In genomic region chr10:119252470-119253151, GRCh38 we compare ENCODE assay signal across 9 cellular contexts. TPM values are rescaled to one million over a fixed set of nuclear protein-coding genes. Genes with fewer than 3 reads are reported as not detected.
DNase-seq lines count a peak whose midpoint lies in the region; ATAC-seq and TF ChIP-seq lines count a peak whose summit lies in the region.
"Had no signal": no experiment of that assay in that cellular context is flagged by ENCODE, and none has a peak within 500 bp of the region (broad histone marks: within the 10 kb centered on the region; RNA-seq: fewer than 3 reads in every experiment).

No MANE protein-coding gene starts in this region.

- H2AFZ ChIP-seq in trophoblast cell (ENCODE audit: insufficient read depth, low read length, poor library complexity): peak overlapping the region; percentile 81

- peak overlapping the region; percentile 71 for H3K14ac ChIP-seq in trophoblast cell (ENCODE audit: low read length)

- H2BK5ac ChIP-seq in trophoblast cell (ENCODE audit: low read depth, low read length, poor library complexity): peak overlapping the region; percentile 42

- TF ChIP-seq POLR2A in Peyer's patch (IDR thresholded peaks at IDR 0.05) (no peak), gastroesophageal sphincter (IDR thresholded peaks at IDR 0.05) (no peak)

- in situ Hi-C loops in HAP-1 (cut with MboI; ENCODE audit: low sequenced_read_pairs): no loop called here

- H2AK5ac ChIP-seq in trophoblast cell (ENCODE audit: low read length): peak overlapping the region; percentile 98

- H3K27ac ChIP-seq in A673 (ENCODE audit: low read depth, low read length, poor library complexity, severe bottlenecking): peak overlapping the region; percentile 80
- peak overlapping the region; percentile 60 to 87 (median 71) for H3K27ac ChIP-seq in Peyer's patch
- peak overlapping the region; percentile 81 to 90 (median 85) for H3K27ac ChIP-seq in gastroesophageal sphincter
- H3K27ac ChIP-seq in trophoblast cell (ENCODE audit: low read depth, low read length): no peak overlapping the region

- H3K79me1 ChIP-seq in trophoblast cell (ENCODE audit: low read length): peaks cover 13% of the 10 kb centered on the region

- no TSS peak for BruUV-seq in A673 (replicated peaks; lab: Mats Ljungman, UMichigan)

- H4K91ac ChIP-seq in trophoblast cell (ENCODE audit: low read depth, low read length): peak overlapping the region; percentile 80

- intact Hi-C loops in A673 (cut with micrococcal nuclease; ENCODE audit: unreplicated experiment): no loop called here

- H4K12ac ChIP-seq in trophoblast cell (ENCODE audit: low read depth, low read length): no peak overlapping the region

- H3K4ac ChIP-seq in trophoblast cell (ENCODE audit: low read depth, low read length): peak overlapping the region; percentile 90

- peaks cover 3% of the 10 kb centered on the region for H3K79me2 ChIP-seq in trophoblast cell (ENCODE audit: control insufficient read depth, insufficient read depth, low read length, poor library complexity)

- peak overlapping the region; percentile 53 for H4K8ac ChIP-seq in trophoblast cell (ENCODE audit: low read depth, low read length)

- H3K36me3 ChIP-seq in A673 (ENCODE audit: insufficient read depth, low read length, poor library complexity, severe bottlenecking) (no peaks in the 10 kb centered on the region), Peyer's patch (no peaks in the 10 kb centered on the region), gastroesophageal sphincter (no peaks in the 10 kb centered on the region), trophoblast cell (ENCODE audit: control insufficient read depth in 1 of 2, insufficient read depth in 2 of 2, low read length in 2 of 2) (no peaks in the 10 kb centered on the region), HAP-1 (replicated peaks) (no peaks in the 10 kb centered on the region)

- H2BK12ac ChIP-seq in trophoblast cell (ENCODE audit: low read length): peak overlapping the region; percentile 96

- no peak overlapping the region for H3K9ac ChIP-seq in trophoblast cell (ENCODE audit: low read length)

- DNase-seq in A673 (ENCODE audit: low spot score) (no peak), Peyer's patch (no peak), trophoblast cell (no peak), HAP-1 (ENCODE audit: low spot score in 2 of 2) (no peak), OCI-M1 (lab: John Stamatoyannopoulos, UW) (no peak)
- DNase-seq: NCI-H2171 had no signal

- no peak overlapping the region for H3K4me2 ChIP-seq in trophoblast cell (ENCODE audit: low read length)

- peaks cover 52% of the 10 kb centered on the region for H3K4me1 ChIP-seq in A673 (ENCODE audit: insufficient read depth, low read length, poor library complexity, severe bottlenecking)
- H3K4me1 ChIP-seq in Peyer's patch: peaks cover 0 to 42% (median 5%) of the 10 kb centered on the region in 4 donors
- peaks cover 10 to 77% (median 39%) of the 10 kb centered on the region in 3 donors for H3K4me1 ChIP-seq in gastroesophageal sphincter
- H3K4me1 ChIP-seq in trophoblast cell (ENCODE audit: control insufficient read depth in 1 of 2, insufficient read depth in 2 of 2, low read length in 2 of 2): peaks cover 27 to 36% of the 10 kb centered on the region in 2 experiments
- peaks cover 5% of the 10 kb centered on the region for H3K4me1 ChIP-seq in HAP-1

- H3K4me3 ChIP-seq in A673 (ENCODE audit: low read depth, low read length, poor library complexity, severe bottlenecking) (no peak overlapping the region), Peyer's patch (no peak overlapping the region), gastroesophageal sphincter (no peak overlapping the region), trophoblast cell (ENCODE audit: low read depth, low read length) (no peak overlapping the region), HAP-1 (no peak overlapping the region)

- H3K23ac ChIP-seq in trophoblast cell (ENCODE audit: low read length): no peak overlapping the region

- 82 to 96% methylated on average over 4 to 10 of the region's 10 CpGs for WGBS in gastroesophageal sphincter (ENCODE audit: low coverage in 1 of 2), 2 donors
- no CpG with 5 or more reads among the region's 10 CpGs for WGBS in trophoblast cell (ENCODE audit: extremely low coverage, insufficient coverage, insufficient read length)

- H2BK120ac ChIP-seq in trophoblast cell (ENCODE audit: insufficient read depth, low read length, poor library complexity): peak overlapping the region; percentile 82

- no peak for TF ChIP-seq EP300 in gastroesophageal sphincter (IDR thresholded peaks at IDR 0.05)

- ATAC-seq in gastroesophageal sphincter: no peak
- no peak for ATAC-seq in GM19328 (IDR thresholded peaks at IDR 0.05; ENCODE audit: unreplicated experiment)
- no peak for ATAC-seq in HG03039 (IDR thresholded peaks at IDR 0.05; ENCODE audit: unreplicated experiment)

- H3K27me3 ChIP-seq in A673 (replicated peaks; ENCODE audit: insufficient read depth, low read depth, low read length, poor library complexity) (no peaks in the 10 kb centered on the region), Peyer's patch (no peaks in the 10 kb centered on the region), gastroesophageal sphincter (no peaks in the 10 kb centered on the region), trophoblast cell (ENCODE audit: insufficient read depth, low read length) (no peaks in the 10 kb centered on the region), HAP-1 (ENCODE audit: low read depth) (no peaks in the 10 kb centered on the region)

- peak overlapping the region; percentile 94 for H3K18ac ChIP-seq in trophoblast cell (ENCODE audit: low read length)

- CTCF ChIA-PET in A673 (lab: Charles Lee): interaction anchor here (0.5 kb wide), 1 partner anchor 46 kb away, joined by 3 read pairs; the partner anchor contains the start of gene GRK5

- POLR2A ChIA-PET in A673 (lab: Charles Lee; ENCODE audit: low non-redundant PET): no interaction called here

- no peak for TF ChIP-seq CTCF in A673 (conservative IDR thresholded peaks at IDR 0.05; ENCODE audit: low read depth, low read length)
- no peak for TF ChIP-seq CTCF in Peyer's patch (IDR thresholded peaks at IDR 0.05)
- no peak for TF ChIP-seq CTCF in gastroesophageal sphincter (IDR thresholded peaks at IDR 0.05)

- H3K9me3 ChIP-seq in A673 (ENCODE audit: low read depth, low read length, poor library complexity, severe bottlenecking): no peaks in the 10 kb centered on the region
- no peaks in the 10 kb centered on the region for H3K9me3 ChIP-seq in Peyer's patch
- H3K9me3 ChIP-seq in gastroesophageal sphincter: no peaks in the 10 kb centered on the region
- H3K9me3 ChIP-seq in trophoblast cell (ENCODE audit: insufficient read depth, low read depth, low read length): no peaks in the 10 kb centered on the region
- no peaks in the 10 kb centered on the region for H3K9me3 ChIP-seq in HAP-1

RNA-seq across cellular contexts. Expression of gene GRK5, which starts 45.2 kb away (rescaled TPM):
- total RNA-seq in A673 (2021) (54.7 and 58.2 TPM in 2 replicates), Peyer's patch (10 to 100 TPM in 3 of 4 donors, 1 to 10 TPM in 1; 10.0 to 61.9 (median 18.1) TPM), gastroesophageal sphincter (10 to 100 TPM; 28.8 to 71.6 (median 47.7) TPM)
- 1.4 and 1.5 TPM in 2 replicates for polyA plus RNA-seq in trophoblast cell (2013)
